ENCODE assay signal across 12 cellular contexts in the genomic region with DNA sequence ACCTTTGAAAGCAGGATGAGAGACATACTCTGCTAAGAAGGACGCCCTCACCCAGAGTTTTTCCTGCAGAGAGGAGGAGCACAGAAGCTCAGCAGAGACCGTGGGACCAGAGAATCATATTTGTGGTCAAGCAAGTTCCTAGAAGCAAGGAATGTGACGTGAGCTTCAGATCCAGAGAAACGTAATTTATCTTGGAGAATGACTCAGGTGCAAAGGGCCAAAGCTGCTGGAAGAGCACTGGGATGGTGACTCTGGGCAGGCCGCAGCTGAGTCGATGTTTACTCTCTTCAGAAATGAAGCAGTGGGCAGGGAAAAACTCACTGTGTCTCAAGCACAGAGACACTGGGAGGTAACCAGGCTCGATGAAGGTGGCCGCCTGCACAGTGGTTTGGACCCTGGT. TPM values are rescaled to one million over a fixed set of nuclear protein-coding genes. Genes with fewer than 3 reads are reported as not detected.
DNase-seq lines count a peak whose midpoint lies in the region; ATAC-seq, FAIRE-seq and TF ChIP-seq lines count a peak whose summit lies in the region.
"Had no signal": no experiment of that assay in that cellular context is flagged by ENCODE, and none has a peak within 500 bp of the region (broad histone marks: within the 10 kb centered on the region; RNA-seq: fewer than 3 reads in every experiment).

No MANE protein-coding gene starts in this region.

- no peak for FAIRE-seq in D721Med (lab: Jason Lieb, UNC)
- FAIRE-seq: A549 had no signal

- DNase-seq in A172 (ENCODE audit: low spot score) (peak; percentile 93), H4 (ENCODE audit: low spot score) (peak; percentile 82), amniotic epithelial cell (ENCODE audit: low read depth) (peak; percentile 99), globus pallidus (ENCODE audit: low spot score) (peak; percentile 6), SK-N-DZ (ENCODE audit: low spot score) (no peak), D721Med (ENCODE audit: insufficient read length, low spot score) (no peak)
- DNase-seq in activated CD4-positive, CD25-positive, alpha-beta regulatory T cell treated with anti-CD3 and anti-CD28 coated beads, Interleukin-2, amount 50 U/mL, for 72 hours: no peak
- DNase-seq: ovary, WERI-Rb-1 had no signal

- no peak for TF ChIP-seq CTCF in D721Med (IDR thresholded peaks at IDR 0.05; ENCODE audit: insufficient read depth, missing control alignments)

- no peak for ATAC-seq in GM18519 (IDR thresholded peaks at IDR 0.05; ENCODE audit: low FRiP score, unreplicated experiment)
- ATAC-seq: A549; activated naive CD4-positive, alpha-beta T cell treated with anti-CD3 and anti-CD28 coated beads, Interleukin-2, amount 50 U/mL, for 72 hours had no signal

RNA-seq across cellular contexts. Expression of a gene that starts 50.1 kb away (rescaled TPM):
- total RNA-seq in A172 (2014; rRNA removed; shearing (Covaris generic)): 42.8 and 56.6 TPM in 2 replicates
- total RNA-seq in H4 (2014; rRNA removed; shearing (Covaris generic)): 11.6 and 14.7 TPM in 2 replicates
- polyA plus RNA-seq in SK-N-DZ (2014; cell fraction: cytosol; rRNA removed): 208 and 228 TPM in 2 replicates
- 86.9 and 130 TPM in 2 replicates for polyA plus RNA-seq in SK-N-DZ (2014; cell fraction: nucleus; rRNA removed)

Comparison
In these comparisons a context has a peak if more than half of its experiments do, and no peak if none do; other contexts are left out.
1. DNase-seq: peak in A172 (single experiment), H4 (single experiment), amniotic epithelial cell (single experiment) and globus pallidus (single experiment); none in SK-N-DZ (single experiment), activated CD4-positive, CD25-positive, alpha-beta regulatory T cell treated with anti-CD3 and anti-CD28 coated beads, Interleukin-2, amount 50 U/mL, for 72 hours (single experiment) and D721Med (single experiment).